In the genomic region with DNA sequence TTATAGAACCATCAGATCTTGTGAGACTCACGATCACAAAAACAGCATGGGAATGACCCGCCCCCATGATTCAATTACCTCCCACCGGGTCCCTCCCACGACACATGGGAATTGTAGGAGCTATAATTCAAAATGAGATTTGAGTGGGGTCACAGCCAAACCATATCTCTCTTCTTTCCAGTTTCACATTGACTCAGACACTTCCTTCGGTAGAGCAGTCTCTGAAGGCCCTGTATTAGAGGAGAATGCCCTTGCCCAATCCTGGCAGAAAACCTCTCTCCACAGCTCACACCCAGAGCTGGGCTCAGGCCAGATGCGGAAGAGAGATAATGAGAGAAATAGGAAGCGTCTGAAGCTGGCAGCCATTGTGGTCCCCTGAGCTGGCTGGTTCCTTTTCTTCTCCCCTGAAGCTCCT, we compare ENCODE assay signal across 9 cellular contexts.
DNase-seq lines count a peak whose midpoint lies in the region; ATAC-seq and TF ChIP-seq lines count a peak whose summit lies in the region.
"Had no signal": no experiment of that assay in that cellular context is flagged by ENCODE, and none has a peak within 500 bp of the region (broad histone marks: within the 10 kb centered on the region; RNA-seq: fewer than 3 reads in every experiment).

No MANE protein-coding gene starts in this region.

- no peak overlapping the region for H3K4me3 ChIP-seq in left lung

- TF ChIP-seq CTCF in left lung (IDR thresholded peaks at IDR 0.05) = no peak

- H3K27me3 ChIP-seq in left lung = no peaks in the 10 kb centered on the region

- ATAC-seq in GM18519 (IDR thresholded peaks at IDR 0.05; ENCODE audit: low FRiP score, unreplicated experiment) (peak; percentile 54), GM21529 (IDR thresholded peaks at IDR 0.05; ENCODE audit: unreplicated experiment) (peak; percentile 66), left lung (peak; percentile 56)

- peak; percentile 80 for DNase-seq in KG1 (lab: John Stamatoyannopoulos, UW)
- peak in 1 of 2 donors; percentile 70 for DNase-seq in left lung
- no peak for DNase-seq in AG20443 (ENCODE audit: low spot score)
- DNase-seq in stimulated activated naive CD4-positive, alpha-beta T cell treated with Interleukin-2 at 50 U/mL for 16 hours (lab: John Stamatoyannopoulos, UW) = no peak
- DNase-seq in activated gamma-delta T cell (lab: John Stamatoyannopoulos, UW) = no peak
- DNase-seq in cortex of kidney (lab: John Stamatoyannopoulos, UW) = no peak
- DNase-seq: activated CD4-positive, CD25-positive, alpha-beta regulatory T cell had no signal

- H3K9me3 ChIP-seq in left lung = no peaks in the 10 kb centered on the region

- H3K27ac ChIP-seq in left lung = peak overlapping the region in 1 of 2 donors; percentile 28

- no peaks in the 10 kb centered on the region for H3K36me3 ChIP-seq in left lung

- H3K4me1 ChIP-seq in left lung = peaks cover 0 to 25% of the 10 kb centered on the region in 2 donors

- intact Hi-C loops in left lung (cut with DNase I) = no loop called here
